Comparison of ENCODE assay signal across 1 cellular context in the genomic region with DNA sequence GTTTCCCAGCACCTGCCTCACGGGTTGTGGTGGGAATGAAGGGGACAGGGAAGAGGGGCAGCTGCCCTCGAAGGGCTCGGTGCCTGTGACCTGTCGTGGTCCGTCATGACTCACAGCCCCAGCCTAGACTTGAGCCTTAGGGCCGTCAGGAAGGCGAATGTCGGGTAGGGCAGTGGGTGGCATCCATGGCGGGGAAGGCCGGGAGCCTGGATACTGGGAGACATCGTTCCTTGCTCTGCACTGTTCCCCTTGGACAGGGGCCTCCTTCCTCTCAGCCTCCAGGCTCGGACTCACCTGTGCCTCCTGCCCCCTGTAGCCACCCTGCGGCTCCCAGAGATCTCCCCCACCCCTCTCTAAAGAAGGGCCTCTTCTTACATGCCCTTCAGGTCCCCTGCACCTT.
TF ChIP-seq lines count a peak whose summit lies in the region.

No MANE protein-coding gene starts in this region.

TF ChIP-seq in IMR-90, 13 proteins besides CTCF, POLR2A, EP300 and RAD21 (continued from another document):
- TF ChIP-seq, protein P1, sequence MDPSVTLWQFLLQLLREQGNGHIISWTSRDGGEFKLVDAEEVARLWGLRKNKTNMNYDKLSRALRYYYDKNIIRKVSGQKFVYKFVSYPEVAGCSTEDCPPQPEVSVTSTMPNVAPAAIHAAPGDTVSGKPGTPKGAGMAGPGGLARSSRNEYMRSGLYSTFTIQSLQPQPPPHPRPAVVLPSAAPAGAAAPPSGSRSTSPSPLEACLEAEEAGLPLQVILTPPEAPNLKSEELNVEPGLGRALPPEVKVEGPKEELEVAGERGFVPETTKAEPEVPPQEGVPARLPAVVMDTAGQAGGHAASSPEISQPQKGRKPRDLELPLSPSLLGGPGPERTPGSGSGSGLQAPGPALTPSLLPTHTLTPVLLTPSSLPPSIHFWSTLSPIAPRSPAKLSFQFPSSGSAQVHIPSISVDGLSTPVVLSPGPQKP (IDR thresholded peaks at IDR 0.05; ENCODE audit: borderline replicate concordance, low read depth, low read length): no peak
- no peak for TF ChIP-seq SMC3 (IDR thresholded peaks at IDR 0.05; ENCODE audit: low read depth, low read length)
- TF ChIP-seq MXI1 (IDR thresholded peaks at IDR 0.05; ENCODE audit: borderline replicate concordance, low read depth, low read length): no peak
- TF ChIP-seq BHLHE40 (IDR thresholded peaks at IDR 0.05; ENCODE audit: low read depth, low read length): no peak
- no peak for TF ChIP-seq MAFK (IDR thresholded peaks at IDR 0.05; ENCODE audit: low read depth, low read length)
- TF ChIP-seq CEBPB (IDR thresholded peaks at IDR 0.05; ENCODE audit: low read depth, low read length): no peak
- TF ChIP-seq RFX5 (IDR thresholded peaks at IDR 0.05; ENCODE audit: low read depth, low read length): no peak
- TF ChIP-seq FOS (IDR thresholded peaks at IDR 0.05; ENCODE audit: low read depth, low read length): no peak
- TF ChIP-seq RCOR1 (IDR thresholded peaks at IDR 0.05; ENCODE audit: insufficient replicate concordance, low read length): no peak
- TF ChIP-seq, protein P2, sequence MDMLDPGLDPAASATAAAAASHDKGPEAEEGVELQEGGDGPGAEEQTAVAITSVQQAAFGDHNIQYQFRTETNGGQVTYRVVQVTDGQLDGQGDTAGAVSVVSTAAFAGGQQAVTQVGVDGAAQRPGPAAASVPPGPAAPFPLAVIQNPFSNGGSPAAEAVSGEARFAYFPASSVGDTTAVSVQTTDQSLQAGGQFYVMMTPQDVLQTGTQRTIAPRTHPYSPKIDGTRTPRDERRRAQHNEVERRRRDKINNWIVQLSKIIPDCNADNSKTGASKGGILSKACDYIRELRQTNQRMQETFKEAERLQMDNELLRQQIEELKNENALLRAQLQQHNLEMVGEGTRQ (IDR thresholded peaks at IDR 0.05; ENCODE audit: low read depth, low read length): no peak
